8 cellular contexts compared by ENCODE assay signal in the genomic region with DNA sequence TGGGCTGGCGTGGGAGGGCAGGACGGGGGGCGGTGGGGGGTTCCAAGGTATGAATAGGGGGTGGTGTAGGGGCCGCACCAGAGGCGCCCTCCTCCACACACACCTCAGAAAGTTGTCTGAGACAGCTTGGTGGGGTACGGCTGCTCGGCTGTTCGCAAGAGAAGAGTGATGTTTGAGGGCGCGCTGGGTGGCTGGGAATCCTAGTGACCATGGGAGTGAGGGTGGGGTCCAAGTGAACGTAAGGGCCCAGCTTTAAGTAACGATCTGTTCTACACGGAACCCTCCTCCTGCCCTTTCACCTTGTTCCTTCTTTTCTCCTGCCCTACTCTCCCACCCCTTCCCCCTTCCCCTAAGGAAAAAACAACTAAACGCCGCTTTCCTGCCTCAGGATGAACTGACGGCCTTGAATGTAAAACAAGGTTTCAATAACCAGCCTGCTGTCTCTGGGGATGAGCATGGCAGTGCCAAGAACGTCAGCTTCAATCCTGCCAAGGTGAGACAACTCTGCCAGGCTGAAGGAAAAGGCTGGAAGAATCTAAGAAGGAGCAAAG. TPM values are rescaled to one million over a fixed set of nuclear protein-coding genes. Genes with fewer than 3 reads are reported as not detected.
DNase-seq lines count a peak whose midpoint lies in the region; ATAC-seq, FAIRE-seq and TF ChIP-seq lines count a peak whose summit lies in the region.

No MANE protein-coding gene starts in this region.

- H3K9me3 ChIP-seq in A549 (no peaks in the 10 kb centered on the region), adrenal gland (replicated peaks in 1 of 3) (no peaks in the 10 kb centered on the region), suprapubic skin (no peaks in the 10 kb centered on the region)

- peaks cover 0 to 17% (median 4%) of the 10 kb centered on the region in 3 donors for H3K36me3 Mint-ChIP-seq in immature natural killer cell

- POLR2A ChIA-PET in A549 (lab: Yijun Ruan, JAX), result interaction anchor here (0.7 to 1.9 kb wide), 7 partner anchors 8 to 247 kb away, joined by 3 to 15 read pairs (median 8); a partner anchor contains a TSS

- no peak for TF ChIP-seq POLR2A in A549 (IDR thresholded peaks at IDR 0.05; ENCODE audit: low read length)
- TF ChIP-seq POLR2A in adrenal gland (IDR thresholded peaks at IDR 0.05), result peak in 1 of 2 donors; percentile 31
- TF ChIP-seq POLR2A in suprapubic skin (IDR thresholded peaks at IDR 0.05), result no peak

- H3K4me3 ChIP-seq in A549 (peak overlapping the region; percentile 88), HFF-Myc (replicated peaks; ENCODE audit: low read depth, low read length) (peak overlapping the region; percentile 58), adrenal gland (peak overlapping the region in 2 of 4 donors; percentile 34 to 55), suprapubic skin (peak overlapping the region; percentile 52)

- peak overlapping the region; percentile 73 to 90 (median 82) for H3K27ac Mint-ChIP-seq in immature natural killer cell

- 20% methylated on average over 14 of the region's 17 CpGs for WGBS in A549 (ENCODE audit: missing lambda C conversion rate)
- WGBS in adrenal gland, 4 donors, result 1 to 28% (median 12%) methylated on average over 9 to 17 of the region's 17 CpGs
- 24% methylated on average over 17 of the region's 17 CpGs for WGBS in suprapubic skin

- H3K4me3 Mint-ChIP-seq in immature natural killer cell, result peak overlapping the region; percentile 74 to 91 (median 88)

- H3K4me1 ChIP-seq in A549, result peaks cover 8% of the 10 kb centered on the region; the same call in 2 of the 3 replicates
- peaks cover 6 to 9% of the 10 kb centered on the region in 2 donors for H3K4me1 ChIP-seq in adrenal gland (replicated peaks in 1 of 2)
- peaks cover 14% of the 10 kb centered on the region for H3K4me1 ChIP-seq in suprapubic skin

- H3K36me3 ChIP-seq in adrenal gland (replicated peaks in 1 of 2), result peaks cover 0 to 33% of the 10 kb centered on the region in 2 donors
- H3K36me3 ChIP-seq in suprapubic skin, result peaks cover 31% of the 10 kb centered on the region

- no peak for FAIRE-seq in A549 (lab: Jason Lieb, UNC)

- peaks cover 20 to 34% of the 10 kb centered on the region in 2 donors for H3K4me1 Mint-ChIP-seq in immature natural killer cell

- TF ChIP-seq CTCF in A549 (IDR thresholded peaks at IDR 0.05) (no peak), HFF-Myc (IDR thresholded peaks at IDR 0.05; ENCODE audit: low read depth, low read length, missing control alignments) (no peak), adrenal gland (IDR thresholded peaks at IDR 0.05) (no peak), suprapubic skin (IDR thresholded peaks at IDR 0.05) (no peak)

- ATAC-seq in A549, result peak; percentile 45 to 60; a peak in 4 of 6 replicates
- no peak for ATAC-seq in HG03139 (IDR thresholded peaks at IDR 0.05; ENCODE audit: unreplicated experiment)
- no peak for ATAC-seq in HG03571 (IDR thresholded peaks at IDR 0.05; ENCODE audit: unreplicated experiment)

- H3K27me3 ChIP-seq in adrenal gland (no peaks in the 10 kb centered on the region), suprapubic skin (no peaks in the 10 kb centered on the region)

- intact Hi-C loops in adrenal gland (cut with DNase I), result no loop called here

- H3K27me3 Mint-ChIP-seq in immature natural killer cell (ENCODE audit: low read depth in 3 of 3), result peaks cover 0 to 8% (median 3%) of the 10 kb centered on the region in 3 donors

- TF ChIP-seq RAD21 in A549 (conservative IDR thresholded peaks at IDR 0.05 in 1 of 2, IDR thresholded peaks at IDR 0.05 in 1 of 2), result no peak

- CTCF ChIA-PET in A549 (lab: Yijun Ruan, JAX), result interaction anchor here (1.0 to 4.6 kb wide), 5 partner anchors 11 to 115 kb away, joined by 3 to 25 read pairs (median 3); no protein-coding TSS in a partner anchor

- no peak for TF ChIP-seq EP300 in A549 (IDR thresholded peaks at IDR 0.05)
- no peak for TF ChIP-seq EP300 in suprapubic skin (IDR thresholded peaks at IDR 0.05)

- peak overlapping the region; percentile 96 for H3K4me2 ChIP-seq in A549

- H3K27ac ChIP-seq in A549 (peak overlapping the region; percentile 98 to 99), adrenal gland (peak overlapping the region; percentile 43 to 84 (median 69)), suprapubic skin (peak overlapping the region; percentile 80)

- H3K9me3 Mint-ChIP-seq in immature natural killer cell, result no peaks in the 10 kb centered on the region

- DNase-seq in A549 (ENCODE audit: low read depth in 1 of 2, low spot score in 1 of 2) (no peak), HFF-Myc (ENCODE audit: extremely low read depth, low read depth) (no peak), adrenal gland (peak in 3 of 7 donors; percentile 29 to 52 (median 34)), immature natural killer cell (no peak), suprapubic skin (ENCODE audit: low spot score in 2 of 2) (no peak), iPS-NIHi11 (ENCODE audit: low spot score) (no peak)

TF ChIP-seq in A549, 52 proteins besides CTCF, POLR2A, EP300 and RAD21 (continues in another document):
- no peak for TF ChIP-seq TP53 (CRISPR knock-in tag; IDR thresholded peaks at IDR 0.05)
- TF ChIP-seq EHMT2 (IDR thresholded peaks at IDR 0.05; ENCODE audit: low read depth), result no peak
- no peak for TF ChIP-seq ZFP36 (IDR thresholded peaks at IDR 0.05; ENCODE audit: borderline replicate concordance, partially characterized antibody)
- no peak for TF ChIP-seq ZC3H11A (IDR thresholded peaks at IDR 0.05)
- TF ChIP-seq GATA3 (IDR thresholded peaks at IDR 0.05; ENCODE audit: borderline replicate concordance), result no peak
- TF ChIP-seq CBX2 (IDR thresholded peaks at IDR 0.05; ENCODE audit: borderline replicate concordance, low read depth), result no peak

RNA-seq across cellular contexts. Expression of a gene that starts 0.7 kb away (rescaled TPM):
- polyA plus RNA-seq in A549 (2011; rRNA removed) (12.6 and 35.0 TPM in 2 replicates), A549 (2017; fragmentation: RNase III; extraction: RNeasy Plus Mini Kit Qiagen cat#74134 plus additional on column Dnase treatment) (13.5 to 15.4 TPM (median 14.4 TPM) in 3 replicates), adrenal gland (10 to 100 TPM; 34.0 to 49.3 (median 44.3) TPM), immature natural killer cell (10 to 100 TPM in 1 of 3 donors, 1 to 10 TPM in 1, not detected in 1; 8.6 to 21.5 TPM)
- polyA plus RNA-seq in A549 (2012; cell fraction: cytosol; rRNA removed), result 11.6 and 13.6 TPM in 2 replicates
- polyA plus RNA-seq in A549 (2012; cell fraction: nucleus; rRNA removed), result 35.7 and 39.5 TPM in 2 replicates
- polyA minus RNA-seq in A549 (2011; rRNA and poly(A)+ RNA removed), result 76.5 and 93.8 TPM in 2 replicates
- total RNA-seq in adrenal gland (100 to 1,000 TPM in 2 of 8 donors, 10 to 100 TPM in 6; 63.1 to 107 (median 91.6) TPM), suprapubic skin (10 to 100 TPM; 27.0 to 63.0 (median 39.8) TPM)

RNA-seq across cellular contexts. Expression of a gene that starts 7.7 kb away (rescaled TPM):
- 0.09 and 0.23 TPM in 2 replicates for polyA plus RNA-seq in A549 (2011; rRNA removed)
- 0.14 and 0.25 TPM in 2 replicates for polyA plus RNA-seq in A549 (2012; cell fraction: cytosol; rRNA removed)
- polyA plus RNA-seq in A549 (2012; cell fraction: nucleus; rRNA removed), result 0.14 and 0.18 TPM in 2 replicates
- 0.12 to 0.22 TPM (median 0.12 TPM) in 3 replicates for polyA plus RNA-seq in A549 (2017; fragmentation: RNase III; extraction: RNeasy Plus Mini Kit Qiagen cat#74134 plus additional on column Dnase treatment)
- 0.58 TPM in 1 of 2 replicates, not detected in the other for polyA minus RNA-seq in A549 (2011; rRNA and poly(A)+ RNA removed)
- 1 to 10 TPM; 1.1 to 5.5 (median 2.3) TPM for total RNA-seq in adrenal gland
- polyA plus RNA-seq in adrenal gland, result 1 to 10 TPM; 4.3 to 7.0 (median 4.9) TPM
- polyA plus RNA-seq in immature natural killer cell, result 1,000 to 10,000 TPM; 1,102 to 1,755 (median 1,598) TPM
- 10 to 100 TPM in 2 of 4 donors, 1 to 10 TPM in 2; 2.6 to 15.0 (median 9.1) TPM for total RNA-seq in suprapubic skin

RNA-seq across cellular contexts. Expression of a gene that starts 12.5 kb away (rescaled TPM):
- polyA plus RNA-seq in A549 (2011; rRNA removed) (not detected in 2 replicates), A549 (2017; fragmentation: RNase III; extraction: RNeasy Plus Mini Kit Qiagen cat#74134 plus additional on column Dnase treatment) (not detected in 3 replicates), adrenal gland (under 1 TPM in 1 of 3 donors, not detected in 2; 0.51 TPM), immature natural killer cell (10 to 100 TPM in 1 of 3 donors, 1 to 10 TPM in 1, not detected in 1; 5.6 to 15.2 TPM)
- not detected in 2 replicates for polyA plus RNA-seq in A549 (2012; cell fraction: cytosol; rRNA removed)
- not detected in 2 replicates for polyA plus RNA-seq in A549 (2012; cell fraction: nucleus; rRNA removed)
- not detected in 2 replicates for polyA minus RNA-seq in A549 (2011; rRNA and poly(A)+ RNA removed)
- total RNA-seq in adrenal gland (not detected), suprapubic skin (not detected)

RNA-seq across cellular contexts. Expression of a gene that starts 23.4 kb away (rescaled TPM):
- polyA plus RNA-seq in A549 (2011; rRNA removed) (1.0 and 1.6 TPM in 2 replicates), A549 (2017; fragmentation: RNase III; extraction: RNeasy Plus Mini Kit Qiagen cat#74134 plus additional on column Dnase treatment) (1.3 to 2.6 TPM (median 2.3 TPM) in 3 replicates), adrenal gland (10 to 100 TPM; 14.3 to 47.7 (median 34.2) TPM), immature natural killer cell (1 to 10 TPM; 1.8 to 6.5 (median 2.9) TPM)
- polyA plus RNA-seq in A549 (2012; cell fraction: cytosol; rRNA removed), result 0.40 and 0.73 TPM in 2 replicates
- 1.0 and 2.5 TPM in 2 replicates for polyA plus RNA-seq in A549 (2012; cell fraction: nucleus; rRNA removed)
- 0.91 and 1.2 TPM in 2 replicates for polyA minus RNA-seq in A549 (2011; rRNA and poly(A)+ RNA removed)
- total RNA-seq in adrenal gland (100 to 1,000 TPM in 4 of 8 donors, 10 to 100 TPM in 4; 61.3 to 126 (median 89.6) TPM), suprapubic skin (10 to 100 TPM; 21.0 to 36.8 (median 28.2) TPM)

RNA-seq across cellular contexts. Expression of a gene that starts 25.6 kb away (rescaled TPM):
- 1.00 and 1.7 TPM in 2 replicates for polyA plus RNA-seq in A549 (2011; rRNA removed)
- polyA plus RNA-seq in A549 (2012; cell fraction: cytosol; rRNA removed), result 0.65 and 0.89 TPM in 2 replicates
- 4.8 and 5.5 TPM in 2 replicates for polyA plus RNA-seq in A549 (2012; cell fraction: nucleus; rRNA removed)
- polyA plus RNA-seq in A549 (2017; fragmentation: RNase III; extraction: RNeasy Plus Mini Kit Qiagen cat#74134 plus additional on column Dnase treatment), result 0.60 to 0.84 TPM (median 0.82 TPM) in 3 replicates
- 0.54 and 0.62 TPM in 2 replicates for polyA minus RNA-seq in A549 (2011; rRNA and poly(A)+ RNA removed)
- 10 to 100 TPM; 11.7 to 51.6 (median 26.1) TPM for total RNA-seq in adrenal gland
- 10 to 100 TPM in 2 of 3 donors, 1 to 10 TPM in 1; 8.9 to 15.7 (median 10.6) TPM for polyA plus RNA-seq in adrenal gland
- under 1 TPM in 2 of 3 donors, not detected in 1; 0.07 to 0.08 TPM for polyA plus RNA-seq in immature natural killer cell
- under 1 TPM; 0.52 to 0.97 (median 0.60) TPM for total RNA-seq in suprapubic skin

Comparison
In these comparisons a context has a peak if more than half of its experiments do, and no peak if none do; other contexts are left out.
1. ATAC-seq: peak in A549 (2 of 2); none in HG03139 (single experiment) and HG03571 (single experiment).
2. RNA of a gene that starts 7.7 kb away (polyA plus RNA-seq): 1,102 to 1,755 TPM in immature natural killer cell; 4.3 to 7.0 TPM in adrenal gland and 0.09 to 0.25 TPM in A549; every median in the first group is over 100 times any median in the second.
3. Peak in every context shown above with its lines, with median percentiles within 50 percentile points of each other: H3K27ac ChIP-seq.